In the genomic region with DNA sequence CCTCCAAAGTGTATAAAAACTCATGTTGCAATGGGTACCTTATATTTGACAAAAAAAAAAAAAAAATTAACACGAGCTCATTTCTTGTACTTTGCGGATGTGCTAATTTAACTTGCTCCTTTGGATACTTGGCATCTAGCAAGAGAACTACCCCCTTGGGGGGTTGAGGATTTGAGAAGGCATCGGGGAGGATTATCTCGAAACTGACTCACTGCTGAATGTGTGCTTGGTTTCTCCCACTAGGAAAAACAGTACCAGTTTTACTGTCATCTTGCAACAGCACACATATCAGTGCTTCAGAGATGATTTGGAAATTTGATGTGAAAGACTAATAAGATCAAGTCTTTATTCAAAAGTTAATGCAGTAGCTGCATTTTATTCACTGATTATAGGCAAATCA, we compare ENCODE assay signal across 8 cellular contexts. TPM values are rescaled to one million over a fixed set of nuclear protein-coding genes. Genes with fewer than 3 reads are reported as not detected.
DNase-seq lines count a peak whose midpoint lies in the region; ATAC-seq and TF ChIP-seq lines count a peak whose summit lies in the region.

No MANE protein-coding gene starts in this region.

- TF ChIP-seq CTCF in tibial artery (IDR thresholded peaks at IDR 0.05): no peak

- H3K9me3 ChIP-seq in iPS-18c (ENCODE audit: control insufficient read depth, insufficient read depth, low read length) (no peaks in the 10 kb centered on the region), tibial artery (no peaks in the 10 kb centered on the region)

- CTCF ChIA-PET in activated CD4-positive, alpha-beta memory T cell treated with anti-CD3 and anti-CD28 coated beads for 36 hours (lab: Charles Lee): interaction anchor here (0.6 to 4.1 kb wide), 21 partner anchors 11 to 910 kb away, joined by 3 to 34 read pairs (median 4); partner anchors contain the start of genes RPSA and XYLB

- ATAC-seq in GM19023 (IDR thresholded peaks at IDR 0.05; ENCODE audit: unreplicated experiment): no peak

- H3K27me3 Mint-ChIP-seq in activated T-cell treated with anti-CD3 and anti-CD28 coated beads, Interleukin-2, amount 50 U/mL, for 24 hours: no peaks in the 10 kb centered on the region
- H3K27me3 Mint-ChIP-seq in activated CD4-positive, alpha-beta memory T cell treated with anti-CD3 and anti-CD28 coated beads for 36 hours: no peaks in the 10 kb centered on the region

- H3K36me3 Mint-ChIP-seq in activated T-cell treated with anti-CD3 and anti-CD28 coated beads, Interleukin-2, amount 50 U/mL, for 24 hours (ENCODE audit: low read depth): peaks cover 51% of the 10 kb centered on the region
- peaks cover 22% of the 10 kb centered on the region for H3K36me3 Mint-ChIP-seq in activated CD4-positive, alpha-beta memory T cell treated with anti-CD3 and anti-CD28 coated beads for 36 hours

- no peaks in the 10 kb centered on the region for H3K9me3 Mint-ChIP-seq in activated T-cell treated with anti-CD3 and anti-CD28 coated beads, Interleukin-2, amount 50 U/mL, for 24 hours
- no peaks in the 10 kb centered on the region for H3K9me3 Mint-ChIP-seq in activated CD4-positive, alpha-beta memory T cell treated with anti-CD3 and anti-CD28 coated beads for 36 hours

- peaks cover 0 to 7% (median 7%) of the 10 kb centered on the region in 3 donors for H3K36me3 ChIP-seq in tibial artery

- DNase-seq in activated T-cell treated with anti-CD3 and anti-CD28 coated beads, Interleukin-2, amount 50 U/mL, for 24 hours: no peak
- DNase-seq in activated T-cell treated with anti-CD3 and anti-CD28 coated beads for 4 hours (no peak), tibial artery (no peak), dermis blood vessel endothelial cell (no peak), NOMO-1 treated with DMSO at 0.1 percent for 48 hours (lab: John Stamatoyannopoulos, UW; ENCODE audit: unreplicated experiment) (no peak)
- no peak for DNase-seq in activated CD4-positive, alpha-beta memory T cell treated with anti-CD3 and anti-CD28 coated beads for 36 hours

- peak overlapping the region; percentile 97 for H3K27ac Mint-ChIP-seq in activated T-cell treated with anti-CD3 and anti-CD28 coated beads, Interleukin-2, amount 50 U/mL, for 24 hours
- H3K27ac Mint-ChIP-seq in activated CD4-positive, alpha-beta memory T cell treated with anti-CD3 and anti-CD28 coated beads for 36 hours: peak overlapping the region; percentile 91

- intact Hi-C loops in activated CD4-positive, alpha-beta memory T cell treated with anti-CD3 and anti-CD28 coated beads for 36 hours (cut with micrococcal nuclease): loop anchor here (1.0 to 5.0 kb wide), 3 partner anchors 150 to 455 kb away; partner anchors contain the start of gene XYLB
- intact Hi-C loops in tibial artery (cut with DNase I; ENCODE audit: low total_unique reads): no loop called here

- H3K4me3 ChIP-seq in iPS-18c (ENCODE audit: insufficient read depth, low read depth, low read length): peak overlapping the region; percentile 88
- peak overlapping the region; percentile 62 to 69 for H3K4me3 ChIP-seq in tibial artery

- POLR2A ChIA-PET in activated CD4-positive, alpha-beta memory T cell treated with anti-CD3 and anti-CD28 coated beads for 36 hours (lab: Charles Lee): interaction anchor here (0.5 to 1.2 kb wide), 4 partner anchors 49 to 360 kb away, joined by 3 to 4 read pairs (median 4); partner anchors contain the start of genes ACAA1 and OXSR1

- peak overlapping the region in 1 of 2 donors; percentile 81 for H3K27ac ChIP-seq in tibial artery

- H3K27me3 ChIP-seq in tibial artery: no peaks in the 10 kb centered on the region

- peaks cover 0 to 30% (median 3%) of the 10 kb centered on the region in 4 donors for H3K4me1 ChIP-seq in tibial artery

- H3K4me1 Mint-ChIP-seq in activated T-cell treated with anti-CD3 and anti-CD28 coated beads, Interleukin-2, amount 50 U/mL, for 24 hours (ENCODE audit: low read depth): peaks cover 22% of the 10 kb centered on the region
- H3K4me1 Mint-ChIP-seq in activated CD4-positive, alpha-beta memory T cell treated with anti-CD3 and anti-CD28 coated beads for 36 hours (ENCODE audit: low read depth): peaks cover 19% of the 10 kb centered on the region

- H3K4me3 Mint-ChIP-seq in activated T-cell treated with anti-CD3 and anti-CD28 coated beads, Interleukin-2, amount 50 U/mL, for 24 hours: peak overlapping the region; percentile 98
- H3K4me3 Mint-ChIP-seq in activated CD4-positive, alpha-beta memory T cell treated with anti-CD3 and anti-CD28 coated beads for 36 hours: peak overlapping the region; percentile 97

RNA-seq across cellular contexts. Expression of gene EXOG, which starts 0.9 kb away (rescaled TPM):
- total RNA-seq in activated CD4-positive, alpha-beta memory T cell treated with anti-CD3 and anti-CD28 coated beads for 36 hours: 10 to 100 TPM; 11.7 to 13.0 TPM
- total RNA-seq in dermis blood vessel endothelial cell: 8.2 and 10.4 TPM in 2 replicates

RNA-seq across cellular contexts. Expression of gene ACVR2B, which starts 43.3 kb away (rescaled TPM):
- total RNA-seq in activated CD4-positive, alpha-beta memory T cell treated with anti-CD3 and anti-CD28 coated beads for 36 hours: 1 to 10 TPM; 7.1 to 7.8 TPM
- 4.2 and 7.3 TPM in 2 replicates for total RNA-seq in dermis blood vessel endothelial cell
